13 cellular contexts compared by ENCODE assay signal in genomic region chr11:61011950-61012830, GRCh38. TPM values are rescaled to one million over a fixed set of nuclear protein-coding genes. Genes with fewer than 3 reads are reported as not detected.
DNase-seq lines count a peak whose midpoint lies in the region; ATAC-seq, FAIRE-seq and TF ChIP-seq lines count a peak whose summit lies in the region.
"Had no signal": no experiment of that assay in that cellular context is flagged by ENCODE, and none has a peak within 500 bp of the region (broad histone marks: within the 10 kb centered on the region; RNA-seq: fewer than 3 reads in every experiment).

No MANE protein-coding gene starts in this region.

- H3K9me3 Mint-ChIP-seq in CD4-positive, alpha-beta memory T cell: peaks cover 0 to 6% (median 0%) of the 10 kb centered on the region in 8 donors
- no peaks in the 10 kb centered on the region for H3K9me3 Mint-ChIP-seq in activated naive CD4-positive, alpha-beta T cell treated with anti-CD3 and anti-CD28 coated beads, Interleukin-2, amount 50 U/mL, for 72 hours
- H3K9me3 Mint-ChIP-seq in naive B cell: no peaks in the 10 kb centered on the region

- H3K27me3 Mint-ChIP-seq in CD4-positive, alpha-beta memory T cell: no peaks in the 10 kb centered on the region
- peaks cover 0 to 8% (median 0%) of the 10 kb centered on the region in 3 donors for H3K27me3 Mint-ChIP-seq in naive B cell

- intact Hi-C loops in CD4-positive, alpha-beta memory T cell (cut with micrococcal nuclease): no loop called here

- peaks cover 59 to 87% of the 10 kb centered on the region in 2 donors for H3K36me3 Mint-ChIP-seq in CD4-positive, alpha-beta memory T cell
- H3K36me3 Mint-ChIP-seq in activated naive CD4-positive, alpha-beta T cell treated with anti-CD3 and anti-CD28 coated beads, Interleukin-2, amount 50 U/mL, for 72 hours: peaks cover 28 to 60% of the 10 kb centered on the region in 2 donors
- no peaks in the 10 kb centered on the region for H3K36me3 Mint-ChIP-seq in naive B cell

- no peak overlapping the region for H3K4me3 ChIP-seq in CD4-positive, alpha-beta memory T cell (ENCODE audit: low read length in 2 of 2)
- H3K4me3 ChIP-seq: SJCRH30 had no signal

- peak overlapping the region; percentile 37 to 99 (median 73) for H3K27ac Mint-ChIP-seq in CD4-positive, alpha-beta memory T cell
- H3K27ac Mint-ChIP-seq in activated naive CD4-positive, alpha-beta T cell treated with anti-CD3 and anti-CD28 coated beads, Interleukin-2, amount 50 U/mL, for 72 hours: peak overlapping the region; percentile 94 to 98
- peak overlapping the region; percentile 46 to 92 (median 68) for H3K27ac Mint-ChIP-seq in naive B cell

- POLR2A ChIA-PET in CD4-positive, alpha-beta memory T cell (lab: Charles Lee; ENCODE audit: partially characterized antibody): interaction anchor here (1.0 to 5.1 kb wide), 8 partner anchors 11 to 101 kb away, joined by 3 to 31 read pairs (median 6); no protein-coding TSS in a partner anchor

- ATAC-seq in activated naive CD4-positive, alpha-beta T cell treated with anti-CD3 and anti-CD28 coated beads, Interleukin-2, amount 50 U/mL, for 72 hours: peak in 1 of 2 donors; percentile 34
- ATAC-seq in naive B cell (ENCODE audit: low read depth in 2 of 2) (peak; percentile 55 to 61), GM21447 (IDR thresholded peaks at IDR 0.05; ENCODE audit: unreplicated experiment) (no peak), GM19328 (IDR thresholded peaks at IDR 0.05; ENCODE audit: unreplicated experiment) (no peak)

- peaks cover 12 to 50% (median 28%) of the 10 kb centered on the region in 4 donors for H3K4me1 Mint-ChIP-seq in CD4-positive, alpha-beta memory T cell
- peaks cover 19 to 40% (median 29%) of the 10 kb centered on the region in 3 donors for H3K4me1 Mint-ChIP-seq in naive B cell

- peak overlapping the region; percentile 2 for H3K27ac ChIP-seq in CD4-positive, alpha-beta memory T cell (ENCODE audit: low read depth, low read length)
- H3K27ac ChIP-seq: KMS-11, SJCRH30 had no signal

- H3K4me3 Mint-ChIP-seq in CD4-positive, alpha-beta memory T cell: no peak overlapping the region
- H3K4me3 Mint-ChIP-seq in naive B cell: peak overlapping the region in 6 of 8 donors; percentile 56 to 84 (median 76)

- H3K27me3 ChIP-seq in CD4-positive, alpha-beta memory T cell (ENCODE audit: insufficient read depth, low read length): no peaks in the 10 kb centered on the region
- H3K27me3 ChIP-seq: SJCRH30 had no signal

- H3K4me1 ChIP-seq in CD4-positive, alpha-beta memory T cell (ENCODE audit: insufficient read depth, low read length): peaks cover 26% of the 10 kb centered on the region
- H3K4me1 ChIP-seq: SJCRH30 had no signal

- TF ChIP-seq POLR2A in GM12892 (IDR thresholded peaks at IDR 0.05; ENCODE audit: low read depth, low read length): no peak

- no peaks in the 10 kb centered on the region for H3K9me3 ChIP-seq in CD4-positive, alpha-beta memory T cell (ENCODE audit: control insufficient read depth in 1 of 2, low read length in 2 of 2)
- H3K9me3 ChIP-seq: SJCRH30 had no signal

- peak; percentile 40 for FAIRE-seq in GM12892 (lab: Jason Lieb, UNC)
- FAIRE-seq: kidney had no signal

- DNase-seq in CD4-positive, alpha-beta memory T cell: peak in 1 of 5 donors; percentile 3
- DNase-seq in GM12892 (ENCODE audit: insufficient read length) (no peak), naive B cell (no peak), NK-92 (lab: John Stamatoyannopoulos, UW; ENCODE audit: unreplicated experiment) (no peak)
- DNase-seq in activated naive CD4-positive, alpha-beta T cell treated with anti-CD3 and anti-CD28 coated beads, Interleukin-2, amount 50 U/mL, for 72 hours (ENCODE audit: low spot score in 2 of 2): no peak
- DNase-seq: DND-41; kidney; NCI-H446; SJCRH30; stimulated activated CD4-positive, alpha-beta T cell treated with anti-CD3 and anti-CD28 coated beads, Interleukin-4, amount 100 ng/mL, for 4 hours had no signal

- peaks cover 93% of the 10 kb centered on the region for H3K36me3 ChIP-seq in CD4-positive, alpha-beta memory T cell (ENCODE audit: insufficient read depth, low read length)
- H3K36me3 ChIP-seq: SJCRH30 had no signal

- CTCF ChIA-PET in CD4-positive, alpha-beta memory T cell (lab: Charles Lee; ENCODE audit: partially characterized antibody): interaction anchor here (1.0 to 1.7 kb wide), 3 partner anchors 27 to 175 kb away, joined by 4 to 6 read pairs (median 4); no protein-coding TSS in a partner anchor

RNA-seq across cellular contexts. Expression of gene CD6, which starts 40.7 kb away (rescaled TPM):
- 100 to 1,000 TPM; 414 to 428 TPM for total RNA-seq in CD4-positive, alpha-beta memory T cell
- polyA plus RNA-seq in CD4-positive, alpha-beta memory T cell: 100 to 1,000 TPM; 281 to 298 TPM
- polyA plus RNA-seq in GM12892 (2012; ENCODE audit: missing spikeins): 2.9 TPM
- 100 to 1,000 TPM; 227 to 339 TPM for total RNA-seq in activated naive CD4-positive, alpha-beta T cell treated with anti-CD3 and anti-CD28 coated beads, Interleukin-2, amount 50 U/mL, for 72 hours
- polyA plus RNA-seq in naive B cell (ENCODE audit: low read depth in 6 of 6): 10 to 100 TPM in 4 of 6 donors, 1 to 10 TPM in 2; 6.4 to 25.2 (median 10.8) TPM
- total RNA-seq: SJCRH30 had no signal

Comparison
In these comparisons a context has a peak if more than half of its experiments do, and no peak if none do; other contexts are left out.
1. H3K4me3 Mint-ChIP-seq: peak in naive B cell (6 of 8); none in CD4-positive, alpha-beta memory T cell (0 of 8).
2. ATAC-seq: peak in naive B cell (2 of 2); none in GM21447 (single experiment) and GM19328 (single experiment).
3. Peak in every context shown above with its lines, with median percentiles within 50 percentile points of each other: H3K27ac Mint-ChIP-seq.